Comparison of ENCODE assay signal across 18 cellular contexts in the genomic region with DNA sequence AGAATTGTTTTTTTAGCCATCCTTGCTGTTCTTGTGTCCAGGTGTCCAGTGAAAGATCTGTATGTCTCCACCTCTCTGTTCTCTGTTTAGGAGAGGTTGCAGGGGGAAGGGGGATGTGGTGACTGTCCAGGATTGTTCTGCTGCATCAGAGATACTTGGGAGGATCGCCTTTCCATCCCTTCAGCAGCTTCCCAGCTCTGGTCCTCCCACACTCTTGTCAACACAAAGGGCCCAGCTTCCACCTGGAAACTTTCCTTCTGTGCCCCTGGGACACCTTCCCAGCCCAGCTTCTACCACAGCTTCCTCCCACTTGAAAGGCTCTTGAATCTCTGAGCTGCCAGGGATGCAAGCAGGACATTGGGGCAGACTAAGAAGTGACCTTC.
A peak's percentile ranks its signal among the peaks of the same experiment; 100 is the strongest.
DNase-seq lines count a peak whose midpoint lies in the region; ATAC-seq and TF ChIP-seq lines count a peak whose summit lies in the region.
"Had no signal": no experiment of that assay in that cellular context is flagged by ENCODE, and none has a peak within 500 bp of the region (broad histone marks: within the 10 kb centered on the region; RNA-seq: fewer than 3 reads in every experiment).

No MANE protein-coding gene starts in this region.

- peaks cover 22% of the 10 kb centered on the region for H3K4me1 Mint-ChIP-seq in activated CD4-positive, alpha-beta T cell treated with anti-CD3 and anti-CD28 coated beads, Interleukin-2, amount 10 ng/mL, durations not matched to agents 24 days and 14 days
- H3K4me1 Mint-ChIP-seq in neural crest cell: peaks cover 19% of the 10 kb centered on the region

- peaks cover 68% of the 10 kb centered on the region for H3K27me3 Mint-ChIP-seq in activated CD4-positive, alpha-beta T cell treated with anti-CD3 and anti-CD28 coated beads, Interleukin-2, amount 10 ng/mL, durations not matched to agents 24 days and 14 days
- peaks cover 37% of the 10 kb centered on the region for H3K27me3 Mint-ChIP-seq in neural crest cell (ENCODE audit: low read depth)

- no peak for ATAC-seq in HG03571 (IDR thresholded peaks at IDR 0.05; ENCODE audit: unreplicated experiment)
- ATAC-seq: PC-3 had no signal

- CTCF ChIA-PET in HEK293 (lab: Yijun Ruan, JAX): interaction anchor here (0.6 kb wide), 2 partner anchors 48 to 86 kb away, joined by 3 read pairs; no protein-coding TSS in a partner anchor

- TF ChIP-seq CTCF in HEK293 (tag by site-specific recombination; IDR thresholded peaks at IDR 0.05) (no peak), neural crest cell (conservative IDR thresholded peaks at IDR 0.05) (no peak)

- H3K4me1 ChIP-seq in HEK293 (ENCODE audit: control insufficient read depth, insufficient read depth, low read length) (no peaks in the 10 kb centered on the region), iPS-15b (ENCODE audit: control insufficient read depth, insufficient read depth, low read length) (peaks cover 3% of the 10 kb centered on the region)

- DNase-seq in activated CD4-positive, alpha-beta T cell treated with anti-CD3 and anti-CD28 coated beads, Interleukin-2, amount 10 ng/mL, durations not matched to agents 24 days and 14 days: no peak
- DNase-seq in activated CD4-positive, alpha-beta T cell treated with anti-CD3 and anti-CD28 coated beads, Interleukin-2, amount 50 U/mL, for 1 hour: no peak
- no peak for DNase-seq in neural crest cell (ENCODE audit: low read depth, low spot score)
- no peak for DNase-seq in RPMI8226
- no peak for DNase-seq in DMS79 (lab: John Stamatoyannopoulos, UW)
- DNase-seq: GF-D8, GOT3, HFFc6, KG1, MG63, NCI-H1092 treated with DMSO at 0.1 percent for 48 hours, NCI-H1694 treated with DMSO at 0.1 percent for 48 hours, NCI-H446, PC-3 had no signal

- H3K4me3 ChIP-seq in HEK293 (ENCODE audit: low read depth, low read length): no peak overlapping the region
- peak overlapping the region; percentile 32 for H3K4me3 ChIP-seq in iPS-15b (ENCODE audit: low read depth, low read length)
- H3K4me3 ChIP-seq: MG63 had no signal

- H3K36me3 ChIP-seq in HEK293 (ENCODE audit: control insufficient read depth in 2 of 2, insufficient read depth in 1 of 2, low read length in 2 of 2) (no peaks in the 10 kb centered on the region), iPS-15b (ENCODE audit: control insufficient read depth, insufficient read depth, low read length) (no peaks in the 10 kb centered on the region)
- H3K36me3 ChIP-seq: MG63 had no signal

- peak overlapping the region; percentile 74 for H3K4me3 Mint-ChIP-seq in activated CD4-positive, alpha-beta T cell treated with anti-CD3 and anti-CD28 coated beads, Interleukin-2, amount 10 ng/mL, durations not matched to agents 24 days and 14 days
- H3K4me3 Mint-ChIP-seq in neural crest cell: peak overlapping the region; percentile 17
- H3K4me3 Mint-ChIP-seq: HFFc6 had no signal

- H3K27ac Mint-ChIP-seq in activated CD4-positive, alpha-beta T cell treated with anti-CD3 and anti-CD28 coated beads, Interleukin-2, amount 10 ng/mL, durations not matched to agents 24 days and 14 days: no peak overlapping the region
- H3K27ac Mint-ChIP-seq in neural crest cell (ENCODE audit: unreplicated experiment): no peak overlapping the region
- H3K27ac Mint-ChIP-seq: HFFc6 had no signal

- no peaks in the 10 kb centered on the region for H3K9me3 Mint-ChIP-seq in activated CD4-positive, alpha-beta T cell treated with anti-CD3 and anti-CD28 coated beads, Interleukin-2, amount 10 ng/mL, durations not matched to agents 24 days and 14 days
- H3K9me3 Mint-ChIP-seq in neural crest cell: no peaks in the 10 kb centered on the region
- H3K9me3 Mint-ChIP-seq: HFFc6 had no signal

- peaks cover 95% of the 10 kb centered on the region for H3K27me3 ChIP-seq in iPS-15b (ENCODE audit: control insufficient read depth, insufficient read depth, low read length)

- POLR2A ChIA-PET in HEK293 (lab: Yijun Ruan, JAX): no interaction called here

- H3K9me3 ChIP-seq in HEK293 (ENCODE audit: control insufficient read depth, insufficient read depth, low read depth, low read length) (no peaks in the 10 kb centered on the region), iPS-15b (ENCODE audit: control insufficient read depth, insufficient read depth, low read length) (no peaks in the 10 kb centered on the region)
- H3K9me3 ChIP-seq: MG63 had no signal

- H3K36me3 Mint-ChIP-seq in activated CD4-positive, alpha-beta T cell treated with anti-CD3 and anti-CD28 coated beads, Interleukin-2, amount 10 ng/mL, durations not matched to agents 24 days and 14 days (ENCODE audit: low read depth): no peaks in the 10 kb centered on the region
- no peaks in the 10 kb centered on the region for H3K36me3 Mint-ChIP-seq in neural crest cell (ENCODE audit: low read depth)

- intact Hi-C loops in activated CD4-positive, alpha-beta T cell treated with anti-CD3 and anti-CD28 coated beads, Interleukin-2, amount 10 ng/mL, durations not matched to agents 24 days and 14 days (cut with micrococcal nuclease): no loop called here

- H3K27ac ChIP-seq in HEK293 (ENCODE audit: extremely low read depth, low read depth, low read length): no peak overlapping the region
- H3K27ac ChIP-seq: C4-2B had no signal

- no peak overlapping the region for H3K9ac ChIP-seq in iPS-15b (ENCODE audit: low read depth, low read length)

TF ChIP-seq in HEK293, 187 proteins besides CTCF, POLR2A, EP300 and RAD21:
- TF ChIP-seq EGR2 (tag by site-specific recombination; IDR thresholded peaks at IDR 0.05; ENCODE audit: low read depth): 0 out of 2 replicates have a peak, but pooled peaks have one; percentile 20
- TF ChIP-seq ZNF433 (tag by site-specific recombination; IDR thresholded peaks at IDR 0.05; ENCODE audit: low read depth): no peak
